1 cellular context compared by ENCODE assay signal in genomic region chr9:127751269-127752054, GRCh38.
TF ChIP-seq lines count a peak whose summit lies in the region.

No MANE protein-coding gene starts in this region.

TF ChIP-seq in HepG2, 621 proteins besides CTCF, POLR2A, EP300 and RAD21 (continued from another document):
- TF ChIP-seq PBX3 (CRISPR knock-in tag; IDR thresholded peaks at IDR 0.05; ENCODE audit: borderline replicate concordance) (0 out of 2 replicates have a peak, but pooled peaks have one; percentile 27), ADNP (CRISPR knock-in tag; IDR thresholded peaks at IDR 0.05) (no peak), NR3C1 (CRISPR knock-in tag; IDR thresholded peaks at IDR 0.05) (no peak), THAP11 (CRISPR knock-in tag; IDR thresholded peaks at IDR 0.05) (0 out of 2 replicates have a peak, but pooled peaks have one; percentile 24), PITX1 (CRISPR knock-in tag; IDR thresholded peaks at IDR 0.05) (0 out of 2 replicates have a peak, but pooled peaks have one; percentile 36), NFKB2 (CRISPR knock-in tag; IDR thresholded peaks at IDR 0.05; ENCODE audit: borderline replicate concordance) (peak; percentile 62), ZNF232 (CRISPR knock-in tag; IDR thresholded peaks at IDR 0.05; ENCODE audit: borderline replicate concordance) (peak; percentile 72; the same call in 1 of the 2 replicates), SALL1 (CRISPR knock-in tag; IDR thresholded peaks at IDR 0.05) (peak; percentile 41; the same call in 1 of the 2 replicates), GTF2F1 (IDR thresholded peaks at IDR 0.05; ENCODE audit: low read length) (no peak), ATF2 (CRISPR knock-in tag; IDR thresholded peaks at IDR 0.05) (0 out of 2 replicates have a peak, but pooled peaks have one; percentile 20), SCMH1 (CRISPR knock-in tag; IDR thresholded peaks at IDR 0.05; ENCODE audit: borderline replicate concordance) (no peak), ZNF335 (CRISPR knock-in tag; IDR thresholded peaks at IDR 0.05) (0 out of 2 replicates have a peak, but pooled peaks have one; percentile 50)
